10 cellular contexts compared by ENCODE assay signal in genomic region chr16:87956169-87956770, GRCh38. TPM values are rescaled to one million over a fixed set of nuclear protein-coding genes. Genes with fewer than 3 reads are reported as not detected.
DNase-seq lines count a peak whose midpoint lies in the region; ATAC-seq and TF ChIP-seq lines count a peak whose summit lies in the region.
"Had no signal": no experiment of that assay in that cellular context is flagged by ENCODE, and none has a peak within 500 bp of the region (broad histone marks: within the 10 kb centered on the region; RNA-seq: fewer than 3 reads in every experiment).

No MANE protein-coding gene starts in this region.

- peaks cover 0 to 6% of the 10 kb centered on the region in 2 donors for H3K36me3 ChIP-seq in thyroid gland

- H3K4me3 ChIP-seq in thyroid gland (replicated peaks in 1 of 3): no peak overlapping the region

- no peak overlapping the region for H3K27ac ChIP-seq in thyroid gland

- ATAC-seq in GM18907 (IDR thresholded peaks at IDR 0.05; ENCODE audit: unreplicated experiment): peak; percentile 36
- peak; percentile 19 for ATAC-seq in Right ventricle myocardium superior (ENCODE audit: poor library complexity)

- no peak for TF ChIP-seq POLR2A in thyroid gland (IDR thresholded peaks at IDR 0.05)

- 55 to 61% methylated on average over 13 of the region's 13 CpGs for whole genome bisulfite sequencing in thyroid gland, 2 donors

- DNase-seq in NCI-H2227 (lab: John Stamatoyannopoulos, UW; ENCODE audit: unreplicated experiment) (peak; percentile 55), Right ventricle myocardium superior (peak; percentile 69), hippocampal formation (lab: John Stamatoyannopoulos, UW) (no peak), thyroid gland (no peak), NCI-H146 (lab: John Stamatoyannopoulos, UW) (no peak)
- DNase-seq in activated T-cell treated with anti-CD3 and anti-CD28 coated beads, Interleukin-2, amount 50 U/mL, for 48 hours: peak; percentile 81 to 84
- peak; percentile 65 to 74 for DNase-seq in stimulated activated CD4-positive, alpha-beta T cell treated with anti-CD3 and anti-CD28 coated beads, Interleukin-15, amount 100 ng/mL, for 48 hours (ENCODE audit: low read depth in 2 of 2)

- H3K9me3 ChIP-seq in thyroid gland: no peaks in the 10 kb centered on the region

- no peak for TF ChIP-seq CTCF in thyroid gland (IDR thresholded peaks at IDR 0.05)

- H3K27me3 ChIP-seq in thyroid gland: no peaks in the 10 kb centered on the region

- intact Hi-C loops in Right ventricle myocardium superior (cut with DNase I) (no loop called here), thyroid gland (cut with DNase I) (no loop called here)

- H3K4me1 ChIP-seq in thyroid gland: peaks cover 12 to 33% of the 10 kb centered on the region in 2 donors

RNA-seq across cellular contexts. Expression of gene BANP, which starts 5.0 kb away (rescaled TPM):
- total RNA-seq in Right ventricle myocardium superior: 12.6 TPM
- total RNA-seq in thyroid gland: 10 to 100 TPM; 22.8 to 42.7 (median 29.8) TPM

RNA-seq across cellular contexts. Expression of gene CA5A, which starts 19.9 kb away (rescaled TPM):
- total RNA-seq in Right ventricle myocardium superior (not detected), thyroid gland (not detected)
- total RNA-seq: M059J, subcutaneous adipose tissue had no signal

Comparison
In these comparisons a context has a peak if more than half of its experiments do, and no peak if none do; other contexts are left out.
1. DNase-seq: peak in NCI-H2227 (single experiment), activated T-cell treated with anti-CD3 and anti-CD28 coated beads, Interleukin-2, amount 50 U/mL, for 48 hours (2 of 2), Right ventricle myocardium superior (single experiment) and stimulated activated CD4-positive, alpha-beta T cell treated with anti-CD3 and anti-CD28 coated beads, Interleukin-15, amount 100 ng/mL, for 48 hours (2 of 2); none in hippocampal formation (0 of 2), thyroid gland (0 of 2) and NCI-H146 (single experiment).